In genomic region chr10:113474756-113475155, GRCh38 we compare ENCODE assay signal across 22 cellular contexts.
A peak's percentile ranks its signal among the peaks of the same experiment; 100 is the strongest.
DNase-seq lines count a peak whose midpoint lies in the region; ATAC-seq and TF ChIP-seq lines count a peak whose summit lies in the region.
"Had no signal": no experiment of that assay in that cellular context is flagged by ENCODE, and none has a peak within 500 bp of the region (broad histone marks: within the 10 kb centered on the region; RNA-seq: fewer than 3 reads in every experiment).

No MANE protein-coding gene starts in this region.

- TF ChIP-seq CTCF in VCaP (conservative IDR thresholded peaks at IDR 0.05) (no peak), gastroesophageal sphincter (IDR thresholded peaks at IDR 0.05) (no peak), tibial artery (IDR thresholded peaks at IDR 0.05) (no peak)

- no peak for ATAC-seq in gastroesophageal sphincter
- ATAC-seq: activated CD4-positive, alpha-beta T cell treated with anti-CD3 and anti-CD28 coated beads for 36 hours had no signal

- H3K4me3 ChIP-seq in gastroesophageal sphincter: no peak overlapping the region
- H3K4me3 ChIP-seq in tibial artery: no peak overlapping the region
- H3K4me3 ChIP-seq: SJCRH30, skin epidermis had no signal

- no peak for TF ChIP-seq POLR2A in gastroesophageal sphincter (IDR thresholded peaks at IDR 0.05)

- no peaks in the 10 kb centered on the region for H3K27me3 ChIP-seq in gastroesophageal sphincter
- no peaks in the 10 kb centered on the region for H3K27me3 ChIP-seq in tibial artery
- H3K27me3 ChIP-seq: neutrophil, SJCRH30 had no signal

- no peak for TF ChIP-seq EP300 in gastroesophageal sphincter (IDR thresholded peaks at IDR 0.05)

- peaks cover 0 to 28% (median 8%) of the 10 kb centered on the region in 3 donors for H3K4me1 ChIP-seq in gastroesophageal sphincter
- peaks cover 0 to 60% (median 39%) of the 10 kb centered on the region in 4 donors for H3K4me1 ChIP-seq in tibial artery

- H3K9me3 ChIP-seq in gastroesophageal sphincter (peaks cover 0 to 9% (median 0%) of the 10 kb centered on the region in 3 donors), tibial artery (peaks cover 0 to 9% (median 7%) of the 10 kb centered on the region in 3 donors)
- H3K9me3 ChIP-seq: neutrophil had no signal

- peak; percentile 43 for DNase-seq in GM03348 (ENCODE audit: low spot score)
- no peak for DNase-seq in tibial artery
- DNase-seq in stimulated activated CD4-positive, alpha-beta T cell treated with anti-CD3 and anti-CD28 coated beads, Interleukin-1b, Interleukin-23, amount 100 ng/mL, for 48 hours: no peak
- no peak for DNase-seq in foreskin melanocyte
- no peak for DNase-seq in stimulated activated naive CD4-positive, alpha-beta T cell treated with Interleukin-2 at 50 U/mL for 16 hours (lab: John Stamatoyannopoulos, UW)
- DNase-seq: activated CD4-positive, alpha-beta T cell treated with anti-CD3 and anti-CD28 coated beads for 36 hours; activated CD8-positive, alpha-beta memory T cell treated with anti-CD3 and anti-CD28 coated beads for 24 hours; activated gamma-delta T cell treated with Interleukin-2 at 50 U/mL for 16 hours; activated T-cell treated with anti-CD3 and anti-CD28 coated beads, Interleukin-2, amount 50 U/mL, for 1 hour; CD8-positive, alpha-beta memory T cell; DMS53; GDM1; GOT3; KG1; MV-4-11; NCI-H524 treated with DMSO at 0.1 percent for 48 hours; SJCRH30; substantia nigra had no signal

- H3K27ac ChIP-seq in VCaP (peak overlapping the region; percentile 79), gastroesophageal sphincter (peak overlapping the region in 3 of 4 donors; percentile 30 to 60 (median 59)), tibial artery (peak overlapping the region; percentile 69 to 78)
- H3K27ac ChIP-seq: neutrophil, SJCRH30 had no signal

- intact Hi-C loops in tibial artery (cut with DNase I; ENCODE audit: low total_unique reads): no loop called here

- 60 to 63% methylated on average over 1 to 2 of the region's 2 CpGs for WGBS in gastroesophageal sphincter (ENCODE audit: low coverage in 1 of 2), 2 donors

- no peaks in the 10 kb centered on the region for H3K36me3 ChIP-seq in gastroesophageal sphincter
- no peaks in the 10 kb centered on the region for H3K36me3 ChIP-seq in tibial artery
- H3K36me3 ChIP-seq: neutrophil, SJCRH30 had no signal
